13 cellular contexts compared by ENCODE assay signal in the genomic region with DNA sequence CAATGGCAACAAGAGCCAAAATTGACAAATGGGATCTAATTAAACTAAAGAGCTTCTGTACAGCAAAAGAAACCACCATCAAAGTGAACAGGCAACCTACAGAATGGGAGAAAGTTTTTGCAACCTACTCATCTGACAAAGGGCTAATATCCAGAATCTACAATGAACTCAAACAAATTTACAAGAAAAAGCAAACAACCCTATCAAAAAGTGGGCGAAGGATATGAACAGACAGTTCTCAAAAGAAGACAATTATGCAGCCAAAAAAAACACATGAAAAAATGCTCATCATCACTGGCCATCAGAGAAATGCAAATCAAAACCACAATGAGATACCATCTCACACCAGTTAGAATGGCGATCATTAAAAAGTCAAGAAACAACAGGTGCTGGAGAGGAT. TPM values are rescaled to one million over a fixed set of nuclear protein-coding genes. Genes with fewer than 3 reads are reported as not detected.
DNase-seq lines count a peak whose midpoint lies in the region; ATAC-seq and TF ChIP-seq lines count a peak whose summit lies in the region.
"Not testable (repeated sequence)": the region's sequence is repeated elsewhere in the genome, so short reads cannot be mapped to it uniquely, and the experiment has no call there.
"Had no signal": no experiment of that assay in that cellular context is flagged by ENCODE, and none has a peak within 500 bp of the region (broad histone marks: within the 10 kb centered on the region; RNA-seq: fewer than 3 reads in every experiment).

No MANE protein-coding gene starts in this region.

- H3K36me3 Mint-ChIP-seq in CD4-positive, alpha-beta T cell (ENCODE audit: low read depth); CD8-positive, alpha-beta memory T cell; T-helper 17 cell (ENCODE audit: low read depth); activated naive CD8-positive, alpha-beta T cell; nephron (ENCODE audit: low read depth): not testable (repeated sequence)
- H3K36me3 Mint-ChIP-seq in activated CD8-positive, alpha-beta T cell treated with anti-CD3 and anti-CD28 coated beads for 36 hours (ENCODE audit: low read depth): peaks cover 11% of the 10 kb centered on the region
- H3K36me3 Mint-ChIP-seq in activated naive CD4-positive, alpha-beta T cell treated with anti-CD3 and anti-CD28 coated beads, Interleukin-2, amount 10 ng/mL, durations not matched to agents 7 days and 5 days: peaks cover 20% of the 10 kb centered on the region
- peaks cover 0 to 12% (median 0%) of the 10 kb centered on the region in 5 donors for H3K36me3 Mint-ChIP-seq in naive thymus-derived CD4-positive, alpha-beta T cell

- not testable (repeated sequence) for H3K9me3 ChIP-seq in CD4-positive, alpha-beta T cell (ENCODE audit: control insufficient read depth, low read length); CD8-positive, alpha-beta memory T cell (ENCODE audit: low read length); T-helper 17 cell (ENCODE audit: control insufficient read depth, low read length, poor library complexity, severe bottlenecking); naive thymus-derived CD4-positive, alpha-beta T cell (ENCODE audit: control insufficient read depth in 2 of 3, low read length in 3 of 3)

- POLR2A ChIA-PET in CD4-positive, alpha-beta T cell (lab: Charles Lee); CD8-positive, alpha-beta memory T cell (lab: Charles Lee): not testable (repeated sequence)
- POLR2A ChIA-PET in activated CD8-positive, alpha-beta T cell treated with anti-CD3 and anti-CD28 coated beads for 36 hours (lab: Charles Lee): interaction anchor here (1.2 kb wide), 1 partner anchor 32 kb away, joined by 3 read pairs; the partner anchor contains the start of gene YIF1A
- POLR2A ChIA-PET in naive thymus-derived CD4-positive, alpha-beta T cell (lab: Charles Lee): interaction anchor here (0.6 kb wide), 1 partner anchor 66 kb away, joined by 3 read pairs; no protein-coding TSS in a partner anchor

- not testable (repeated sequence) for H3K27me3 ChIP-seq in CD4-positive, alpha-beta T cell (ENCODE audit: control insufficient read depth, insufficient read depth, low read length); CD8-positive, alpha-beta memory T cell (ENCODE audit: insufficient read depth, low read length, poor library complexity, severe bottlenecking); naive thymus-derived CD4-positive, alpha-beta T cell (ENCODE audit: control insufficient read depth in 2 of 2, insufficient read depth in 2 of 2, low read length in 2 of 2)

- not testable (repeated sequence) for H3K4me3 ChIP-seq in CD8-positive, alpha-beta memory T cell (ENCODE audit: low read length); naive thymus-derived CD4-positive, alpha-beta T cell (ENCODE audit: low read length)

- H3K36me3 ChIP-seq in CD8-positive, alpha-beta memory T cell (ENCODE audit: insufficient read depth, low read length); naive thymus-derived CD4-positive, alpha-beta T cell (ENCODE audit: control insufficient read depth in 2 of 3, insufficient read depth in 3 of 3, low read length in 3 of 3): not testable (repeated sequence)

- DNase-seq in CD4-positive, alpha-beta T cell; CD8-positive, alpha-beta memory T cell; T-helper 17 cell; activated CD8-positive, alpha-beta T cell treated with anti-CD3 and anti-CD28 coated beads for 36 hours; activated naive CD4-positive, alpha-beta T cell treated with anti-CD3 and anti-CD28 coated beads, Interleukin-2, amount 10 ng/mL, durations not matched to agents 7 days and 5 days; naive thymus-derived CD4-positive, alpha-beta T cell: not testable (repeated sequence)

- not testable (repeated sequence) for H3K4me3 Mint-ChIP-seq in CD4-positive, alpha-beta T cell; activated CD8-positive, alpha-beta T cell treated with anti-CD3 and anti-CD28 coated beads for 36 hours; activated naive CD4-positive, alpha-beta T cell treated with anti-CD3 and anti-CD28 coated beads, Interleukin-2, amount 10 ng/mL, durations not matched to agents 7 days and 5 days; activated naive CD8-positive, alpha-beta T cell; nephron
- H3K4me3 Mint-ChIP-seq in CD8-positive, alpha-beta memory T cell: peak overlapping the region in 1 of 7 donors; percentile 41
- peak overlapping the region; percentile 4 for H3K4me3 Mint-ChIP-seq in T-helper 17 cell
- H3K4me3 Mint-ChIP-seq in naive thymus-derived CD4-positive, alpha-beta T cell: peak overlapping the region in 4 of 10 donors; percentile 12 to 83 (median 52)

- not testable (repeated sequence) for H3K27me3 Mint-ChIP-seq in CD4-positive, alpha-beta T cell; CD8-positive, alpha-beta memory T cell; T-helper 17 cell; activated CD8-positive, alpha-beta T cell treated with anti-CD3 and anti-CD28 coated beads for 36 hours; activated naive CD4-positive, alpha-beta T cell treated with anti-CD3 and anti-CD28 coated beads, Interleukin-2, amount 10 ng/mL, durations not matched to agents 7 days and 5 days; activated naive CD8-positive, alpha-beta T cell; naive thymus-derived CD4-positive, alpha-beta T cell; nephron (ENCODE audit: low read depth)

- H3K27ac ChIP-seq in CD4-positive, alpha-beta T cell (ENCODE audit: low read depth, low read length); CD8-positive, alpha-beta memory T cell (ENCODE audit: low read depth, low read length); naive thymus-derived CD4-positive, alpha-beta T cell (ENCODE audit: low read depth, low read length): not testable (repeated sequence)

- not testable (repeated sequence) for TF ChIP-seq CTCF in CD4-positive, alpha-beta T cell (IDR thresholded peaks at IDR 0.05); activated CD8-positive, alpha-beta T cell treated with anti-CD3 and anti-CD28 coated beads for 36 hours (IDR thresholded peaks at IDR 0.05); nephron (IDR thresholded peaks at IDR 0.05; ENCODE audit: unreplicated experiment in 3 of 3)

- H3K27ac Mint-ChIP-seq in CD4-positive, alpha-beta T cell: peak overlapping the region; percentile 42
- peak overlapping the region in 5 of 8 donors; percentile 71 to 99 (median 97) for H3K27ac Mint-ChIP-seq in CD8-positive, alpha-beta memory T cell
- not testable (repeated sequence) for H3K27ac Mint-ChIP-seq in T-helper 17 cell
- H3K27ac Mint-ChIP-seq in activated CD8-positive, alpha-beta T cell treated with anti-CD3 and anti-CD28 coated beads for 36 hours: peak overlapping the region; percentile 63
- peak overlapping the region; percentile 33 for H3K27ac Mint-ChIP-seq in activated naive CD4-positive, alpha-beta T cell treated with anti-CD3 and anti-CD28 coated beads, Interleukin-2, amount 10 ng/mL, durations not matched to agents 7 days and 5 days
- H3K27ac Mint-ChIP-seq in activated naive CD8-positive, alpha-beta T cell: peak overlapping the region; percentile 70
- H3K27ac Mint-ChIP-seq in naive thymus-derived CD4-positive, alpha-beta T cell: peak overlapping the region in 8 of 9 donors; percentile 65 to 100 (median 99)
- peak overlapping the region; percentile 86 to 100 (median 99) for H3K27ac Mint-ChIP-seq in nephron

- peaks cover 67% of the 10 kb centered on the region for H3K4me1 Mint-ChIP-seq in CD4-positive, alpha-beta T cell (ENCODE audit: low read depth)
- peaks cover 48 to 61% (median 51%) of the 10 kb centered on the region in 3 donors for H3K4me1 Mint-ChIP-seq in CD8-positive, alpha-beta memory T cell
- not testable (repeated sequence) for H3K4me1 Mint-ChIP-seq in T-helper 17 cell
- peaks cover 60% of the 10 kb centered on the region for H3K4me1 Mint-ChIP-seq in activated CD8-positive, alpha-beta T cell treated with anti-CD3 and anti-CD28 coated beads for 36 hours (ENCODE audit: low read depth)
- H3K4me1 Mint-ChIP-seq in activated naive CD4-positive, alpha-beta T cell treated with anti-CD3 and anti-CD28 coated beads, Interleukin-2, amount 10 ng/mL, durations not matched to agents 7 days and 5 days: peaks cover 81% of the 10 kb centered on the region
- peaks cover 64% of the 10 kb centered on the region for H3K4me1 Mint-ChIP-seq in activated naive CD8-positive, alpha-beta T cell (ENCODE audit: low read depth)
- peaks cover 33 to 79% (median 70%) of the 10 kb centered on the region in 7 donors for H3K4me1 Mint-ChIP-seq in naive thymus-derived CD4-positive, alpha-beta T cell
- H3K4me1 Mint-ChIP-seq in nephron: peaks cover 65% of the 10 kb centered on the region

- not testable (repeated sequence) for H3K9me3 Mint-ChIP-seq in CD4-positive, alpha-beta T cell; CD8-positive, alpha-beta memory T cell; activated CD8-positive, alpha-beta T cell treated with anti-CD3 and anti-CD28 coated beads for 36 hours; activated naive CD8-positive, alpha-beta T cell (ENCODE audit: low read depth); naive thymus-derived CD4-positive, alpha-beta T cell; nephron
- H3K9me3 Mint-ChIP-seq in activated naive CD4-positive, alpha-beta T cell treated with anti-CD3 and anti-CD28 coated beads, Interleukin-2, amount 10 ng/mL, durations not matched to agents 7 days and 5 days: peaks cover 15% of the 10 kb centered on the region

- CTCF ChIA-PET in CD4-positive, alpha-beta T cell (lab: Charles Lee): interaction anchor here (1.3 kb wide), 1 partner anchor 38 kb away, joined by 3 read pairs; no protein-coding TSS in a partner anchor
- CTCF ChIA-PET in CD8-positive, alpha-beta memory T cell (lab: Charles Lee); activated CD8-positive, alpha-beta T cell treated with anti-CD3 and anti-CD28 coated beads for 36 hours (lab: Charles Lee); activated naive CD4-positive, alpha-beta T cell treated with anti-CD3 and anti-CD28 coated beads, Interleukin-2, amount 10 ng/mL, durations not matched to agents 7 days and 5 days (lab: Charles Lee): not testable (repeated sequence)
- CTCF ChIA-PET in naive thymus-derived CD4-positive, alpha-beta T cell (lab: Charles Lee): interaction anchor here (0.8 kb wide), 1 partner anchor 9 kb away, joined by 3 read pairs; no protein-coding TSS in a partner anchor

- not testable (repeated sequence) for ATAC-seq in CD4-positive, alpha-beta T cell (ENCODE audit: poor library complexity); T-helper 17 cell; activated CD8-positive, alpha-beta T cell treated with anti-CD3 and anti-CD28 coated beads for 36 hours; naive thymus-derived CD4-positive, alpha-beta T cell

- H3K4me1 ChIP-seq in CD8-positive, alpha-beta memory T cell (ENCODE audit: insufficient read depth, low read length): peaks cover 37% of the 10 kb centered on the region
- H3K4me1 ChIP-seq in naive thymus-derived CD4-positive, alpha-beta T cell (ENCODE audit: control insufficient read depth in 2 of 2, insufficient read depth in 2 of 2, low read length in 2 of 2): peaks cover 23 to 41% of the 10 kb centered on the region in 2 donors

- intact Hi-C loops in CD4-positive, alpha-beta T cell (cut with DNase I, micrococcal nuclease); activated CD8-positive, alpha-beta T cell treated with anti-CD3 and anti-CD28 coated beads for 36 hours (cut with micrococcal nuclease); naive thymus-derived CD4-positive, alpha-beta T cell (cut with micrococcal nuclease): not testable (repeated sequence)

RNA-seq across cellular contexts. Expression of gene CD248, which starts 3.4 kb away (rescaled TPM):
- 1 to 10 TPM; 3.3 to 3.4 TPM for total RNA-seq in CD4-positive, alpha-beta T cell
- total RNA-seq in CD8-positive, alpha-beta memory T cell: 1 to 10 TPM; 2.9 to 3.1 TPM
- polyA plus RNA-seq in CD8-positive, alpha-beta memory T cell: 18.9 TPM
- not detected for total RNA-seq in T-helper 17 cell
- total RNA-seq in activated CD8-positive, alpha-beta T cell treated with anti-CD3 and anti-CD28 coated beads for 36 hours: 10 to 100 TPM; 16.3 to 16.8 TPM
- 1 to 10 TPM in 4 of 5 experiments, under 1 TPM in 1; 0.36 to 4.6 (median 1.8) TPM for total RNA-seq in naive thymus-derived CD4-positive, alpha-beta T cell
- 10 to 100 TPM; 10.6 to 10.9 TPM for polyA plus RNA-seq in naive thymus-derived CD4-positive, alpha-beta T cell

RNA-seq across cellular contexts. Expression of gene RIN1, which starts 15.9 kb away (rescaled TPM):
- total RNA-seq in CD4-positive, alpha-beta T cell: 1 to 10 TPM; 1.2 to 1.6 TPM
- 1 to 10 TPM; 1.5 to 1.7 TPM for total RNA-seq in CD8-positive, alpha-beta memory T cell
- 2.3 TPM for polyA plus RNA-seq in CD8-positive, alpha-beta memory T cell
- 1 to 10 TPM; 1.9 to 3.4 TPM for total RNA-seq in T-helper 17 cell
- 1 to 10 TPM; 1.1 to 1.6 TPM for total RNA-seq in activated CD8-positive, alpha-beta T cell treated with anti-CD3 and anti-CD28 coated beads for 36 hours
- total RNA-seq in naive thymus-derived CD4-positive, alpha-beta T cell: 10 to 100 TPM in 3 of 5 experiments, 1 to 10 TPM in 2; 1.4 to 22.9 (median 12.3) TPM
- polyA plus RNA-seq in naive thymus-derived CD4-positive, alpha-beta T cell: 1 to 10 TPM; 2.6 to 9.1 TPM

RNA-seq across cellular contexts. Expression of gene BRMS1, which starts 24.6 kb away (rescaled TPM):
- 10 to 100 TPM; 52.7 to 58.4 TPM for total RNA-seq in CD4-positive, alpha-beta T cell
- total RNA-seq in CD8-positive, alpha-beta memory T cell: 10 to 100 TPM; 66.1 to 66.5 TPM
- 76.4 TPM for polyA plus RNA-seq in CD8-positive, alpha-beta memory T cell
- 10 to 100 TPM; 44.3 to 53.9 TPM for total RNA-seq in T-helper 17 cell
- total RNA-seq in activated CD8-positive, alpha-beta T cell treated with anti-CD3 and anti-CD28 coated beads for 36 hours: 10 to 100 TPM; 35.7 to 35.9 TPM
- 10 to 100 TPM; 35.9 to 50.8 (median 48.4) TPM for total RNA-seq in naive thymus-derived CD4-positive, alpha-beta T cell
- polyA plus RNA-seq in naive thymus-derived CD4-positive, alpha-beta T cell: 10 to 100 TPM; 56.7 to 73.5 TPM

RNA-seq across cellular contexts. Expression of gene B4GAT1, which starts 27.1 kb away (rescaled TPM):
- 1 to 10 TPM; 1.9 to 2.0 TPM for total RNA-seq in CD4-positive, alpha-beta T cell
- total RNA-seq in CD8-positive, alpha-beta memory T cell: 10 to 100 TPM; 11.1 to 13.0 TPM
- polyA plus RNA-seq in CD8-positive, alpha-beta memory T cell: 13.3 TPM
- total RNA-seq in T-helper 17 cell: 1 to 10 TPM; 2.4 to 2.8 TPM
- total RNA-seq in activated CD8-positive, alpha-beta T cell treated with anti-CD3 and anti-CD28 coated beads for 36 hours: 1 to 10 TPM; 9.4 to 9.5 TPM
- 10 to 100 TPM in 2 of 5 experiments, 1 to 10 TPM in 3; 2.2 to 11.8 (median 7.6) TPM for total RNA-seq in naive thymus-derived CD4-positive, alpha-beta T cell
- 10 to 100 TPM; 13.5 to 18.2 TPM for polyA plus RNA-seq in naive thymus-derived CD4-positive, alpha-beta T cell

RNA-seq across cellular contexts. Expression of gene TMEM151A, which starts 28.6 kb away (rescaled TPM):
- total RNA-seq in CD4-positive, alpha-beta T cell: under 1 TPM; 0.11 to 0.14 TPM
- not detected for total RNA-seq in CD8-positive, alpha-beta memory T cell
- not detected for polyA plus RNA-seq in CD8-positive, alpha-beta memory T cell
- total RNA-seq in T-helper 17 cell: under 1 TPM; 0.16 to 0.32 TPM
- not detected for total RNA-seq in activated CD8-positive, alpha-beta T cell treated with anti-CD3 and anti-CD28 coated beads for 36 hours
- total RNA-seq in naive thymus-derived CD4-positive, alpha-beta T cell: under 1 TPM in 2 of 5 experiments, not detected in 3; 0.11 to 0.29 TPM
- not detected for polyA plus RNA-seq in naive thymus-derived CD4-positive, alpha-beta T cell
- total RNA-seq: CD4-positive, alpha-beta memory T cell; Daoy; GM12878 had no signal
- polyA plus RNA-seq: AG04450; CD14-positive monocyte; CD4-positive, alpha-beta memory T cell; GM12878 had no signal
